23 cellular contexts compared by ENCODE assay signal in genomic region chr10:93281367-93281720, GRCh38.
"Had no signal": no experiment of that assay in that cellular context is flagged by ENCODE, and none has a peak within 500 bp of the region (broad histone marks: within the 10 kb centered on the region; RNA-seq: fewer than 3 reads in every experiment).

No MANE protein-coding gene starts in this region.

- H3K9ac ChIP-seq: parathyroid adenoma had no signal

- H2AFZ ChIP-seq: hepatocyte, parathyroid adenoma had no signal

- H3K79me2 ChIP-seq: hepatocyte, parathyroid adenoma had no signal

- H3K4me3 ChIP-seq: breast epithelium, hepatocyte, left ventricle myocardium inferior, upper lobe of right lung had no signal

- H3K4me3 Mint-ChIP-seq: activated CD4-positive, alpha-beta memory T cell treated with anti-CD3 and anti-CD28 coated beads for 36 hours; activated naive CD8-positive, alpha-beta T cell treated with anti-CD3 and anti-CD28 coated beads, Interleukin-2, amount 50 U/mL, for 24 hours; central memory CD8-positive, alpha-beta T cell; immature natural killer cell; natural killer cell treated with Interleukin-12 subunit alpha and Interleukin-12 subunit beta and Interleukin-15 and Interleukin-18, amount 100 ng/mL, for 72 hours had no signal

- H3K36me3 Mint-ChIP-seq: activated CD4-positive, alpha-beta memory T cell treated with anti-CD3 and anti-CD28 coated beads for 36 hours; immature natural killer cell; natural killer cell treated with Interleukin-12 subunit alpha and Interleukin-12 subunit beta and Interleukin-15 and Interleukin-18, amount 100 ng/mL, for 72 hours had no signal

- H3K27ac ChIP-seq: hepatocyte, left ventricle myocardium inferior, parathyroid adenoma, upper lobe of right lung had no signal

- H3K27ac Mint-ChIP-seq: activated CD4-positive, alpha-beta memory T cell treated with anti-CD3 and anti-CD28 coated beads for 36 hours; activated naive CD8-positive, alpha-beta T cell treated with anti-CD3 and anti-CD28 coated beads, Interleukin-2, amount 50 U/mL, for 24 hours; immature natural killer cell; natural killer cell treated with Interleukin-12 subunit alpha and Interleukin-12 subunit beta and Interleukin-15 and Interleukin-18, amount 100 ng/mL, for 72 hours had no signal

- H3K4me2 ChIP-seq: hepatocyte had no signal

- H3K27me3 Mint-ChIP-seq: activated CD4-positive, alpha-beta memory T cell treated with anti-CD3 and anti-CD28 coated beads for 36 hours; central memory CD8-positive, alpha-beta T cell had no signal

- H3K4me1 Mint-ChIP-seq: activated naive CD8-positive, alpha-beta T cell treated with anti-CD3 and anti-CD28 coated beads, Interleukin-2, amount 50 U/mL, for 24 hours; central memory CD8-positive, alpha-beta T cell; immature natural killer cell had no signal

- DNase-seq: activated CD4-positive, alpha-beta memory T cell treated with anti-CD3 and anti-CD28 coated beads for 36 hours; activated CD4-positive, alpha-beta T cell treated with anti-CD3 and anti-CD28 coated beads for 4 hours; activated CD4-positive, CD25-positive, alpha-beta regulatory T cell; activated effector memory CD4-positive, alpha-beta T cell treated with anti-CD3 and anti-CD28 coated beads, Interleukin-2, amount 50 U/mL, for 16 hours; activated naive CD4-positive, alpha-beta T cell treated with anti-CD3 and anti-CD28 coated beads, Interleukin-2, amount 50 U/mL, for 16 hours; activated naive CD8-positive, alpha-beta T cell treated with anti-CD3 and anti-CD28 coated beads, Interleukin-2, amount 50 U/mL, for 24 hours; anterior cingulate cortex; effector memory CD4-positive, alpha-beta T cell; glutamatergic neuron; immature natural killer cell; left ventricle myocardium inferior; midbrain; right cardiac atrium; stimulated activated CD4-positive, alpha-beta T cell treated with anti-CD3 and anti-CD28 coated beads, Interleukin-4, amount 100 ng/mL, for 24 hours; stimulated activated naive CD4-positive, alpha-beta T cell treated with Interleukin-2 at 50 U/mL for 16 hours; T-helper 9 cell; upper lobe of right lung had no signal

- H3K4me1 ChIP-seq: breast epithelium, left ventricle myocardium inferior, parathyroid adenoma, upper lobe of right lung had no signal

- H3K27me3 ChIP-seq: breast epithelium, hepatocyte, upper lobe of right lung had no signal

- H3K36me3 ChIP-seq: breast epithelium, left ventricle myocardium inferior, upper lobe of right lung had no signal

- H3K9me3 ChIP-seq: breast epithelium, left ventricle myocardium inferior, upper lobe of right lung had no signal

- H3K9me3 Mint-ChIP-seq: activated CD4-positive, alpha-beta memory T cell treated with anti-CD3 and anti-CD28 coated beads for 36 hours; activated naive CD8-positive, alpha-beta T cell treated with anti-CD3 and anti-CD28 coated beads, Interleukin-2, amount 50 U/mL, for 24 hours; central memory CD8-positive, alpha-beta T cell; immature natural killer cell; natural killer cell treated with Interleukin-12 subunit alpha and Interleukin-12 subunit beta and Interleukin-15 and Interleukin-18, amount 100 ng/mL, for 72 hours had no signal

- ATAC-seq: activated naive CD8-positive, alpha-beta T cell treated with anti-CD3 and anti-CD28 coated beads, Interleukin-2, amount 50 U/mL, for 24 hours; esophagus mucosa; natural killer cell treated with Interleukin-12 subunit alpha and Interleukin-12 subunit beta and Interleukin-15 and Interleukin-18, amount 100 ng/mL, for 72 hours; right cardiac atrium; upper lobe of right lung had no signal
